ENCODE assay signal across 20 cellular contexts in the genomic region with DNA sequence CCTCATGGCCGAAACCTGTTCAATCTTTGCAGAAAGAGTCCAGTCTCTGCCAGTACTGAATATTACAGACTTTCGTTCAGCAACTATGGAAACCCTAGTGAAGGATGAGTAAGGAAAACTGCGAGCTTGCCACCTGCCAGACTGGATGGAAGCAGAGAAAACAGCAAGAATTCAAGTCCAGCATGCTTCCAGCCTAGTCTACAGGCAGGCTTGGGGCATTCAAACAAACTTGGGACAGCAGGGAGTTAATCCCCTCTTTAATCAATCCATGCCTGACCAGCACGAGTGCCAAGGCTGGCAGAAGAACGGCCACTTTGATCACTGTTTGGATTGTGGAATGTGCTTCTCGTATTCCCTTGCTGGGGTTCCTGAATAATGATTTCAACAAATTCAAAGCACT.
DNase-seq lines count a peak whose midpoint lies in the region; ATAC-seq and TF ChIP-seq lines count a peak whose summit lies in the region.
"Had no signal": no experiment of that assay in that cellular context is flagged by ENCODE, and none has a peak within 500 bp of the region (broad histone marks: within the 10 kb centered on the region; RNA-seq: fewer than 3 reads in every experiment).

No MANE protein-coding gene starts in this region.

- CTCF ChIA-PET in WTC11 (lab: Charles Lee): interaction anchor here (1.1 kb wide), 1 partner anchor 54 kb away, joined by 3 read pairs; no protein-coding TSS in a partner anchor

- no peaks in the 10 kb centered on the region for H3K27me3 Mint-ChIP-seq in WTC11 (ENCODE audit: low read depth)

- H3K4me3 Mint-ChIP-seq in WTC11: no peak overlapping the region

- H3K4me3 ChIP-seq in right lobe of liver: no peak overlapping the region
- H3K4me3 ChIP-seq: HAP-1, SJCRH30 had no signal

- H3K27ac Mint-ChIP-seq in WTC11: no peak overlapping the region

- intact Hi-C loops in right lobe of liver (cut with DNase I): no loop called here

- no peak overlapping the region for H3K27ac ChIP-seq in right lobe of liver
- H3K27ac ChIP-seq: C4-2B, SJCRH30 had no signal

- H3K27me3 ChIP-seq in right lobe of liver: no peaks in the 10 kb centered on the region
- H3K27me3 ChIP-seq: SJCRH30 had no signal

- no peaks in the 10 kb centered on the region for H3K36me3 Mint-ChIP-seq in WTC11

- peak; percentile 59 for DNase-seq in NCI-H446 treated with DMSO at 0.1 percent for 48 hours (lab: John Stamatoyannopoulos, UW)
- DNase-seq in WTC11 (ENCODE audit: low spot score): no peak
- peak; percentile 18 for DNase-seq in iPS-NIHi11 (ENCODE audit: low spot score)
- DNase-seq in pons (ENCODE audit: low spot score): peak; percentile 38
- no peak for DNase-seq in right lobe of liver
- DNase-seq: ACHN, DND-41, MM.1S, NCI-H1092 treated with DMSO at 0.1 percent for 48 hours, NCI-H146, NCI-H2029 treated with DMSO at 0.1 percent for 48 hours, NCI-H2171, NCI-H774, RPMI8226, SJCRH30 had no signal

- POLR2A ChIA-PET in WTC11 (lab: Charles Lee): no interaction called here

- TF ChIP-seq POLR2A in right lobe of liver (IDR thresholded peaks at IDR 0.05): no peak

- H3K36me3 ChIP-seq in right lobe of liver: no peaks in the 10 kb centered on the region
- H3K36me3 ChIP-seq: SJCRH30 had no signal

- H3K9me3 ChIP-seq in right lobe of liver: no peaks in the 10 kb centered on the region
- H3K9me3 ChIP-seq: HAP-1, SJCRH30 had no signal

- no peaks in the 10 kb centered on the region for H3K9me3 Mint-ChIP-seq in WTC11

- no peak for TF ChIP-seq CTCF in WTC11 (IDR thresholded peaks at IDR 0.05)
- no peak for TF ChIP-seq CTCF in right lobe of liver (IDR thresholded peaks at IDR 0.05)

- 41% methylated on average over 5 of the region's 6 CpGs for WGBS in right lobe of liver (ENCODE audit: insufficient coverage, low coverage, low lambda C conversion rate, missing lambda C conversion rate)

- no peaks in the 10 kb centered on the region for H3K4me1 ChIP-seq in right lobe of liver
- H3K4me1 ChIP-seq: SJCRH30 had no signal

- H3K4me1 Mint-ChIP-seq in WTC11: no peaks in the 10 kb centered on the region

- ATAC-seq in WTC11: peak; percentile 44; the same call in 1 of the 2 replicates
- no peak for ATAC-seq in activated CD4-positive, CD25-positive, alpha-beta regulatory T cell treated with anti-CD3 and anti-CD28 coated beads, Interleukin-2, amount 50 U/mL, for 24 hours
- ATAC-seq in right lobe of liver: no peak
- no peak for ATAC-seq in GM19397 (IDR thresholded peaks at IDR 0.05; ENCODE audit: unreplicated experiment)
- ATAC-seq in HG02571 (IDR thresholded peaks at IDR 0.05; ENCODE audit: unreplicated experiment): no peak

TF ChIP-seq in WTC11, 78 proteins besides CTCF, POLR2A, EP300 and RAD21:
- TF ChIP-seq JAZF1 (CRISPR knock-in tag; IDR thresholded peaks at IDR 0.05): no peak
- TF ChIP-seq NR2C2 (CRISPR knock-in tag; IDR thresholded peaks at IDR 0.05): no peak

Comparison
In these comparisons a context has a peak if more than half of its experiments do, and no peak if none do; other contexts are left out.
1. DNase-seq: peak in NCI-H446 treated with DMSO at 0.1 percent for 48 hours (single experiment), iPS-NIHi11 (single experiment) and pons (single experiment); none in WTC11 (single experiment) and right lobe of liver (0 of 3).